In genomic region chr11:75301602-75302345, GRCh38 we compare ENCODE assay signal across 10 cellular contexts. TPM values are rescaled to one million over a fixed set of nuclear protein-coding genes. Genes with fewer than 3 reads are reported as not detected.
DNase-seq lines count a peak whose midpoint lies in the region; ATAC-seq lines count a peak whose summit lies in the region.
"Had no signal": no experiment of that assay in that cellular context is flagged by ENCODE, and none has a peak within 500 bp of the region (broad histone marks: within the 10 kb centered on the region; RNA-seq: fewer than 3 reads in every experiment).

No MANE protein-coding gene starts in this region.

- H3K4me1 Mint-ChIP-seq in stimulated activated effector memory CD8-positive, alpha-beta T cell treated with anti-CD3 and anti-CD28 coated beads, Interleukin-12 subunit alpha, Interleukin-12 subunit beta, amount 100 ng/mL, for 72 hours = peaks cover 17% of the 10 kb centered on the region

- H3K4me1 ChIP-seq in right cardiac atrium (ENCODE audit: control insufficient read depth, insufficient read depth, low read length) = peaks cover 7% of the 10 kb centered on the region

- H3K27me3 ChIP-seq in right cardiac atrium (ENCODE audit: control insufficient read depth, insufficient read depth) = no peaks in the 10 kb centered on the region

- intact Hi-C loops in right cardiac atrium (cut with DNase I) = no loop called here

- WGBS in right cardiac atrium = 42% methylated on average over 16 of the region's 16 CpGs

- H3K9me3 Mint-ChIP-seq in stimulated activated effector memory CD8-positive, alpha-beta T cell treated with anti-CD3 and anti-CD28 coated beads, Interleukin-12 subunit alpha, Interleukin-12 subunit beta, amount 100 ng/mL, for 72 hours = no peaks in the 10 kb centered on the region

- ATAC-seq in right cardiac atrium (peak; percentile 68 to 79), GM18498 (IDR thresholded peaks at IDR 0.05; ENCODE audit: unreplicated experiment) (no peak), HG02571 (IDR thresholded peaks at IDR 0.05; ENCODE audit: unreplicated experiment) (no peak)
- ATAC-seq in stimulated activated effector memory CD8-positive, alpha-beta T cell treated with anti-CD3 and anti-CD28 coated beads, Interleukin-12 subunit alpha, Interleukin-12 subunit beta, amount 100 ng/mL, for 72 hours = no peak

- no peak overlapping the region for H3K4me3 Mint-ChIP-seq in stimulated activated effector memory CD8-positive, alpha-beta T cell treated with anti-CD3 and anti-CD28 coated beads, Interleukin-12 subunit alpha, Interleukin-12 subunit beta, amount 100 ng/mL, for 72 hours
- H3K4me3 Mint-ChIP-seq: activated naive CD8-positive, alpha-beta T cell had no signal

- H3K9me3 ChIP-seq in right cardiac atrium (ENCODE audit: control insufficient read depth, low read length) = no peaks in the 10 kb centered on the region

- DNase-seq in NCI-H1092 treated with DMSO at 0.1 percent for 48 hours (lab: John Stamatoyannopoulos, UW) (peak; percentile 73), SHP77 (lab: John Stamatoyannopoulos, UW) (peak; percentile 90 to 93), right cardiac atrium (peak in 2 of 3 donors; percentile 50 to 60), GM19238 (ENCODE audit: insufficient read length, low spot score) (no peak)
- no peak for DNase-seq in stimulated activated effector memory CD8-positive, alpha-beta T cell treated with anti-CD3 and anti-CD28 coated beads, Interleukin-12 subunit alpha, Interleukin-12 subunit beta, amount 100 ng/mL, for 72 hours (ENCODE audit: low spot score in 2 of 2)
- DNase-seq: activated CD4-positive, alpha-beta T cell treated with anti-CD3 and anti-CD28 coated beads, Interleukin-2, amount 50 U/mL, for 4 hours; stimulated activated naive CD4-positive, alpha-beta T cell treated with Interleukin-2 at 50 U/mL for 16 hours had no signal

- peak overlapping the region; percentile 14 for H3K27ac Mint-ChIP-seq in stimulated activated effector memory CD8-positive, alpha-beta T cell treated with anti-CD3 and anti-CD28 coated beads, Interleukin-12 subunit alpha, Interleukin-12 subunit beta, amount 100 ng/mL, for 72 hours

- peak overlapping the region; percentile 53 for H3K27ac ChIP-seq in right cardiac atrium (ENCODE audit: low read length)

- H3K4me3 ChIP-seq in right cardiac atrium (ENCODE audit: low read length) = no peak overlapping the region

- H3K36me3 Mint-ChIP-seq in stimulated activated effector memory CD8-positive, alpha-beta T cell treated with anti-CD3 and anti-CD28 coated beads, Interleukin-12 subunit alpha, Interleukin-12 subunit beta, amount 100 ng/mL, for 72 hours = no peaks in the 10 kb centered on the region

RNA-seq across cellular contexts. Expression of gene ARRB1, which starts 49.7 kb away (rescaled TPM):
- total RNA-seq in right cardiac atrium = 10 to 100 TPM; 24.8 to 32.5 (median 27.4) TPM
- polyA plus RNA-seq in right cardiac atrium = 12.1 TPM

Comparison
In these comparisons a context has a peak if more than half of its experiments do, and no peak if none do; other contexts are left out.
1. DNase-seq: peak in NCI-H1092 treated with DMSO at 0.1 percent for 48 hours (single experiment), SHP77 (2 of 2) and right cardiac atrium (2 of 3); none in stimulated activated effector memory CD8-positive, alpha-beta T cell treated with anti-CD3 and anti-CD28 coated beads, Interleukin-12 subunit alpha, Interleukin-12 subunit beta, amount 100 ng/mL, for 72 hours (0 of 2) and GM19238 (single experiment).
2. ATAC-seq: peak in right cardiac atrium (2 of 2); none in stimulated activated effector memory CD8-positive, alpha-beta T cell treated with anti-CD3 and anti-CD28 coated beads, Interleukin-12 subunit alpha, Interleukin-12 subunit beta, amount 100 ng/mL, for 72 hours (single experiment), GM18498 (single experiment) and HG02571 (single experiment).